In genomic region chr9:95852059-95853032, GRCh38 we compare ENCODE assay signal across 8 cellular contexts. TPM values are rescaled to one million over a fixed set of nuclear protein-coding genes. Genes with fewer than 3 reads are reported as not detected.
DNase-seq lines count a peak whose midpoint lies in the region; ATAC-seq lines count a peak whose summit lies in the region.

No MANE protein-coding gene starts in this region.

- no peaks in the 10 kb centered on the region for H3K36me3 ChIP-seq in SJSA1

- H3K27ac ChIP-seq in SJSA1, result peak overlapping the region; percentile 26; the same call in 1 of the 2 replicates

- peak; percentile 98 for ATAC-seq in GM18868 (IDR thresholded peaks at IDR 0.05; ENCODE audit: unreplicated experiment)
- peak; percentile 86 for ATAC-seq in HG03025 (IDR thresholded peaks at IDR 0.05; ENCODE audit: low FRiP score, unreplicated experiment)

- DNase-seq in AG08395 (ENCODE audit: low spot score) (peak; percentile 23), SJSA1 (ENCODE audit: low read depth in 1 of 2, low spot score in 2 of 2) (peak in 1 of 2 experiments; percentile 36), putamen (ENCODE audit: low spot score) (peak; percentile 9), DMS 273 (lab: John Stamatoyannopoulos, UW; ENCODE audit: unreplicated experiment) (no peak), KG1 (lab: John Stamatoyannopoulos, UW) (no peak), GF-D8 (lab: John Stamatoyannopoulos, UW) (no peak)

- H3K9me3 ChIP-seq in SJSA1 (replicated peaks), result no peaks in the 10 kb centered on the region

- no peak overlapping the region for H3K4me3 ChIP-seq in SJSA1

- no peaks in the 10 kb centered on the region for H3K27me3 ChIP-seq in SJSA1 (replicated peaks)

- H3K4me1 ChIP-seq in SJSA1 (replicated peaks), result peaks cover 42% of the 10 kb centered on the region

RNA-seq across cellular contexts. Expression of gene ERCC6L2, which starts 23.1 kb away (rescaled TPM):
- 34.0 and 75.0 TPM in 2 replicates for total RNA-seq in SJSA1 (2014; rRNA removed; shearing (Covaris generic))

Comparison
In these comparisons a context has a peak if more than half of its experiments do, and no peak if none do; other contexts are left out.
1. DNase-seq: peak in AG08395 (single experiment) and putamen (single experiment); none in DMS 273 (single experiment), KG1 (single experiment) and GF-D8 (single experiment).